10 cellular contexts compared by ENCODE assay signal in the genomic region with DNA sequence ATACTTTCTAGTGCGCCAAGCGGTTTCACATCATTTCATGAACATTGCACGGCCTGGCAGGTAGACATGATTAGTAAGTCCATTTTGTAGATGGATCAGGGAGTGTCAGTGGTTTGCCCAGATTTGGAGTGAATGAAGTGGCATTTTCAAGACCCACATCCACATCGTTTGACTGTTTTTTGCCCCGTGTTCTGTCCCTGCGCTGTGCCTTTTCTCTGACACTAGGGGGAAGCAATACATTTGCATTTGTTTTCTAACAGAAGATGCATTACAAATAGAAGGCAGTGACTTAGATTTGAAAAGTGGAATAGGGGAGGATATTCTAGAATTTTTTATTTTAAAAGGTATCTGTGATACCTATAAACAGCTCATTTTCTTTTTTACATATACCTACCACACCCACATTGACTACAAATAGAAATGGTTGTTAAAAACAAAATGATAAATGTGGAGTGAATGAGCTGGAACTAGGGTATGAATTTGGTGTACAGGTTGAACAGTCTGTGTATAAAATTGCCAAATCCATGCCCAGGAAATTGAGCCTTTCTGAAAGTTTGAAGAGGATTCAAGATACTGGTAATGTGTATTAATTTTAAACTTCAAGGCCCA.
DNase-seq lines count a peak whose midpoint lies in the region; ATAC-seq and TF ChIP-seq lines count a peak whose summit lies in the region.
"Had no signal": no experiment of that assay in that cellular context is flagged by ENCODE, and none has a peak within 500 bp of the region (broad histone marks: within the 10 kb centered on the region; RNA-seq: fewer than 3 reads in every experiment).

No MANE protein-coding gene starts in this region.

- TF ChIP-seq CTCF in NB4 (IDR thresholded peaks at IDR 0.05; ENCODE audit: low read depth, low read length): peak; percentile 52
- peak; percentile 84 for TF ChIP-seq CTCF in astrocyte of the spinal cord (IDR thresholded peaks at IDR 0.05; ENCODE audit: low read depth, low read length)
- peak; percentile 47 for TF ChIP-seq CTCF in nephron progenitor cell (IDR thresholded peaks at IDR 0.05)

- H3K4me1 Mint-ChIP-seq in nephron progenitor cell: peaks cover under 1% of the 10 kb centered on the region
- no peaks in the 10 kb centered on the region for H3K4me1 Mint-ChIP-seq in activated T-helper 17 cell treated with anti-CD3 and anti-CD28 coated beads, Interleukin-2, amount 50 U/mL, for 72 hours

- H3K27ac Mint-ChIP-seq in nephron progenitor cell: no peak overlapping the region
- H3K27ac Mint-ChIP-seq in activated T-helper 17 cell treated with anti-CD3 and anti-CD28 coated beads, Interleukin-2, amount 50 U/mL, for 72 hours: no peak overlapping the region

- ATAC-seq in GM18868 (IDR thresholded peaks at IDR 0.05; ENCODE audit: unreplicated experiment) (peak; percentile 85), HG02870 (IDR thresholded peaks at IDR 0.05; ENCODE audit: unreplicated experiment) (no peak)
- no peak for ATAC-seq in activated T-helper 17 cell treated with anti-CD3 and anti-CD28 coated beads, Interleukin-2, amount 50 U/mL, for 72 hours (replicated peaks)

- in situ Hi-C loops in astrocyte of the spinal cord (cut with HindIII; ENCODE audit: low sequenced_read_pairs): no loop called here

- H3K36me3 Mint-ChIP-seq in nephron progenitor cell (ENCODE audit: low read depth): peaks cover 16% of the 10 kb centered on the region
- H3K36me3 Mint-ChIP-seq in activated T-helper 17 cell treated with anti-CD3 and anti-CD28 coated beads, Interleukin-2, amount 50 U/mL, for 72 hours (ENCODE audit: low read depth): peaks cover 6% of the 10 kb centered on the region

- no peak overlapping the region for H3K4me3 ChIP-seq in NB4 (ENCODE audit: low read depth, low read length)
- no peak overlapping the region for H3K4me3 ChIP-seq in astrocyte of the spinal cord (ENCODE audit: low read depth, low read length)
- H3K4me3 ChIP-seq: SJCRH30, vagina had no signal

- no peak for TF ChIP-seq POLR2A in NB4 (IDR thresholded peaks at IDR 0.05; ENCODE audit: extremely low read depth, insufficient read length)

- no peaks in the 10 kb centered on the region for H3K27me3 Mint-ChIP-seq in nephron progenitor cell (ENCODE audit: low read depth, poor library complexity)
- no peaks in the 10 kb centered on the region for H3K27me3 Mint-ChIP-seq in activated T-helper 17 cell treated with anti-CD3 and anti-CD28 coated beads, Interleukin-2, amount 50 U/mL, for 72 hours

- peak; percentile 23 for DNase-seq in COLO829 (ENCODE audit: low spot score)
- DNase-seq in NB4 (ENCODE audit: low read depth): peak; percentile 11
- peak; percentile 45 for DNase-seq in astrocyte of the spinal cord (ENCODE audit: low read depth, low spot score)
- no peak for DNase-seq in nephron progenitor cell
- no peak for DNase-seq in occipital lobe (lab: John Stamatoyannopoulos, UW)

- no peaks in the 10 kb centered on the region for H3K9me3 Mint-ChIP-seq in nephron progenitor cell
- H3K9me3 Mint-ChIP-seq in activated T-helper 17 cell treated with anti-CD3 and anti-CD28 coated beads, Interleukin-2, amount 50 U/mL, for 72 hours: no peaks in the 10 kb centered on the region

- H3K4me3 Mint-ChIP-seq in nephron progenitor cell: no peak overlapping the region
- no peak overlapping the region for H3K4me3 Mint-ChIP-seq in activated T-helper 17 cell treated with anti-CD3 and anti-CD28 coated beads, Interleukin-2, amount 50 U/mL, for 72 hours

Comparison
In these comparisons a context has a peak if more than half of its experiments do, and no peak if none do; other contexts are left out.
1. DNase-seq: peak in COLO829 (single experiment), NB4 (single experiment) and astrocyte of the spinal cord (single experiment); none in nephron progenitor cell (single experiment) and occipital lobe (single experiment).
2. Peak in every context shown above with its lines, with median percentiles within 50 percentile points of each other: CTCF ChIP-seq.